1 cellular context compared by ENCODE assay signal in genomic region chr9:108855888-108856287, GRCh38.
TF ChIP-seq lines count a peak whose summit lies in the region.

A gene with protein sequence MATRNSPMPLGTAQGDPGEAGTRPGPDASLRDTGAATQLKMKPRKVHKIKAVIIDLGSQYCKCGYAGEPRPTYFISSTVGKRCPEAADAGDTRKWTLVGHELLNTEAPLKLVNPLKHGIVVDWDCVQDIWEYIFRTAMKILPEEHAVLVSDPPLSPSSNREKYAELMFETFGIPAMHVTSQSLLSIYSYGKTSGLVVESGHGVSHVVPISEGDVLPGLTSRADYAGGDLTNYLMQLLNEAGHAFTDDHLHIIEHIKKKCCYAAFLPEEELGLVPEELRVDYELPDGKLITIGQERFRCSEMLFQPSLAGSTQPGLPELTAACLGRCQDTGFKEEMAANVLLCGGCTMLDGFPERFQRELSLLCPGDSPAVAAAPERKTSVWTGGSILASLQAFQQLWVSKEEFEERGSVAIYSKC (minus strand): TSS chr9:108855986. CDS start chr9:108855930, 56 bp downstream.

TF ChIP-seq in H1, 55 proteins besides CTCF, POLR2A, EP300 and RAD21 (continued from another document):
- TF ChIP-seq KDM4A (IDR thresholded peaks at IDR 0.05; ENCODE audit: low read depth, low read length, severe bottlenecking) (no peak), JUN (IDR thresholded peaks at IDR 0.05; ENCODE audit: low read depth, low read length) (no peak), NRF1 (IDR thresholded peaks at IDR 0.05; ENCODE audit: low read depth, low read length) (no peak), SIRT6 (IDR thresholded peaks at IDR 0.05; ENCODE audit: low read length) (no peak), SUZ12 (IDR thresholded peaks at IDR 0.05; ENCODE audit: low read length) (no peak)
